ENCODE assay signal across 23 cellular contexts in the genomic region with DNA sequence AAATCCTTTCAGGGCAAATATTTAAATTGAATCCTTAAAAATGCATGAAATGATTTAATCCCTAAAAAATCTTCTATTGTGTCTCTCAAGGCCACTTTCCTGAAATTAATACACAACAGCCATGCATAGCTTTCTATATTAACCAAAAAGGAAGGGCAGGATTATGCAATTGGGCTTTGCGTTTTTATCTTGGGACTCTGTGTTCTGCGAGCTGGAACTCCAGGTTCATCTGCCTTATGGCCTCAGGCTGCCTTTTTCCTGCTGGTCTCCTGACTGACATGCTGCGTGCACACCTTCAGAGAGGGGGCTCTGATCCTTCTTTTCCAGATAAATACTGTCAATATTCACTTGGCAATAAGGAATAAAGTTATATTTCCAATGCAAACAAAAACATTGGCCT.
DNase-seq lines count a peak whose midpoint lies in the region; ATAC-seq and TF ChIP-seq lines count a peak whose summit lies in the region.
"Had no signal": no experiment of that assay in that cellular context is flagged by ENCODE, and none has a peak within 500 bp of the region (broad histone marks: within the 10 kb centered on the region; RNA-seq: fewer than 3 reads in every experiment).

No MANE protein-coding gene starts in this region.

- H3K27ac Mint-ChIP-seq in activated CD8-positive, alpha-beta memory T cell treated with anti-CD3 and anti-CD28 coated beads, Interleukin-2, amount 10 ng/mL, durations not matched to agents 7 days and 5 days: no peak overlapping the region
- H3K27ac Mint-ChIP-seq: CD8-positive, alpha-beta T cell; GM23338; H9; HFFc6 had no signal

- no peaks in the 10 kb centered on the region for H3K36me3 Mint-ChIP-seq in activated CD8-positive, alpha-beta memory T cell treated with anti-CD3 and anti-CD28 coated beads, Interleukin-2, amount 10 ng/mL, durations not matched to agents 7 days and 5 days
- H3K36me3 Mint-ChIP-seq: CD8-positive, alpha-beta T cell had no signal

- no peaks in the 10 kb centered on the region for H3K27me3 ChIP-seq in left ventricle myocardium inferior (ENCODE audit: low read depth)

- no peaks in the 10 kb centered on the region for H3K9me3 Mint-ChIP-seq in activated CD8-positive, alpha-beta memory T cell treated with anti-CD3 and anti-CD28 coated beads, Interleukin-2, amount 10 ng/mL, durations not matched to agents 7 days and 5 days (ENCODE audit: low read depth)
- H3K9me3 Mint-ChIP-seq: CD8-positive, alpha-beta T cell; GM23338; H9; HFFc6 had no signal

- H3K4me3 Mint-ChIP-seq in activated CD8-positive, alpha-beta memory T cell treated with anti-CD3 and anti-CD28 coated beads, Interleukin-2, amount 10 ng/mL, durations not matched to agents 7 days and 5 days: no peak overlapping the region
- H3K4me3 Mint-ChIP-seq: CD8-positive, alpha-beta T cell; GM23338; H9; HFFc6 had no signal

- TF ChIP-seq CTCF in left ventricle myocardium inferior (IDR thresholded peaks at IDR 0.05; ENCODE audit: borderline replicate concordance) (no peak), foreskin fibroblast (IDR thresholded peaks at IDR 0.05; ENCODE audit: low read depth, low read length) (no peak)

- DNase-seq in left ventricle myocardium superior (no peak), left ventricle myocardium inferior (no peak), amniotic epithelial cell (ENCODE audit: low read depth) (peak; percentile 40), foreskin fibroblast (peak; percentile 8 to 18), NCI-H146 treated with DMSO at 0.1 percent for 48 hours (lab: John Stamatoyannopoulos, UW; ENCODE audit: unreplicated experiment) (no peak)
- no peak for DNase-seq in activated CD8-positive, alpha-beta memory T cell treated with anti-CD3 and anti-CD28 coated beads, Interleukin-2, amount 10 ng/mL, durations not matched to agents 7 days and 5 days
- DNase-seq: CD8-positive, alpha-beta T cell; GDM1; H9; HFFc6; KG1; MM.1S; NCI-H1694; NCI-H2029 treated with DMSO at 0.1 percent for 48 hours; NCI-H2227 treated with DMSO at 0.1 percent for 48 hours; NCI-H526 treated with DMSO at 0.1 percent for 48 hours; PC-9; SK-N-SH had no signal

- H3K27ac ChIP-seq in left ventricle myocardium inferior (replicated peaks): no peak overlapping the region
- H3K27ac ChIP-seq: C4-2B, PC-9 had no signal

- H3K4me3 ChIP-seq in left ventricle myocardium inferior: no peak overlapping the region
- no peak overlapping the region for H3K4me3 ChIP-seq in foreskin fibroblast (ENCODE audit: low read depth in 1 of 2, low read length in 2 of 2)
- H3K4me3 ChIP-seq: GM12878, GM23338, PC-9 had no signal

- intact Hi-C loops in left ventricle myocardium superior (cut with micrococcal nuclease): no loop called here
- intact Hi-C loops in left ventricle myocardium inferior (cut with micrococcal nuclease): no loop called here

- CTCF ChIA-PET in activated CD8-positive, alpha-beta memory T cell treated with anti-CD3 and anti-CD28 coated beads, Interleukin-2, amount 10 ng/mL, durations not matched to agents 7 days and 5 days (lab: Charles Lee): no interaction called here

- no peaks in the 10 kb centered on the region for H3K36me3 ChIP-seq in left ventricle myocardium inferior

- no peaks in the 10 kb centered on the region for H3K27me3 Mint-ChIP-seq in activated CD8-positive, alpha-beta memory T cell treated with anti-CD3 and anti-CD28 coated beads, Interleukin-2, amount 10 ng/mL, durations not matched to agents 7 days and 5 days

- no peaks in the 10 kb centered on the region for H3K4me1 Mint-ChIP-seq in activated CD8-positive, alpha-beta memory T cell treated with anti-CD3 and anti-CD28 coated beads, Interleukin-2, amount 10 ng/mL, durations not matched to agents 7 days and 5 days
- H3K4me1 Mint-ChIP-seq: GM23338, H9 had no signal

- H3K4me1 ChIP-seq in left ventricle myocardium inferior: no peaks in the 10 kb centered on the region
- H3K4me1 ChIP-seq: Caco-2 had no signal

- ATAC-seq in left ventricle myocardium superior: peak; percentile 86
- no peak for ATAC-seq in activated CD8-positive, alpha-beta memory T cell treated with anti-CD3 and anti-CD28 coated beads, Interleukin-2, amount 10 ng/mL, durations not matched to agents 7 days and 5 days
- ATAC-seq in HG02852 (IDR thresholded peaks at IDR 0.05; ENCODE audit: unreplicated experiment): no peak
- ATAC-seq: CD8-positive, alpha-beta T cell; GM12878; GM23338 had no signal

- no peaks in the 10 kb centered on the region for H3K9me3 ChIP-seq in left ventricle myocardium inferior (replicated peaks)
- H3K9me3 ChIP-seq: Caco-2, SK-N-SH had no signal

Comparison
In these comparisons a context has a peak if more than half of its experiments do, and no peak if none do; other contexts are left out.
1. DNase-seq: peak in amniotic epithelial cell (single experiment) and foreskin fibroblast (2 of 2); none in left ventricle myocardium superior (single experiment), left ventricle myocardium inferior (single experiment), NCI-H146 treated with DMSO at 0.1 percent for 48 hours (single experiment) and activated CD8-positive, alpha-beta memory T cell treated with anti-CD3 and anti-CD28 coated beads, Interleukin-2, amount 10 ng/mL, durations not matched to agents 7 days and 5 days (single experiment).